33 cellular contexts compared by ENCODE assay signal in genomic region chr6:166820483-166820882, GRCh38.
"Had no signal": no experiment of that assay in that cellular context is flagged by ENCODE, and none has a peak within 500 bp of the region (broad histone marks: within the 10 kb centered on the region; RNA-seq: fewer than 3 reads in every experiment).

No MANE protein-coding gene starts in this region.

- DNase-seq: activated effector memory CD4-positive, alpha-beta T cell treated with anti-CD3 and anti-CD28 coated beads, Interleukin-2, amount 50 U/mL, for 16 hours; activated effector memory CD4-positive, alpha-beta T cell treated with Interleukin-2 at 50 U/mL for 16 hours; activated gamma-delta T cell; activated gamma-delta T cell treated with Interleukin-2 at 50 U/mL for 16 hours; activated naive CD4-positive, alpha-beta T cell; activated naive CD4-positive, alpha-beta T cell treated with anti-CD3 and anti-CD28 coated beads for 36 hours; activated naive CD4-positive, alpha-beta T cell treated with anti-CD3 and anti-CD28 coated beads, Interleukin-2, amount 10 ng/mL, durations not matched to agents 7 days and 5 days; activated naive CD4-positive, alpha-beta T cell treated with anti-CD3 and anti-CD28 coated beads, Interleukin-2, amount 50 U/mL, for 16 hours; activated naive CD4-positive, alpha-beta T cell treated with Interleukin-2 at 50 U/mL for 16 hours; activated naive CD8-positive, alpha-beta T cell treated with anti-CD3 and anti-CD28 coated beads for 36 hours; activated naive CD8-positive, alpha-beta T cell treated with anti-CD3 and anti-CD28 coated beads, Interleukin-2, amount 10 ng/mL, durations not matched to agents 7 days and 5 days; activated naive CD8-positive, alpha-beta T cell treated with anti-CD3 and anti-CD28 coated beads, Interleukin-2, amount 50 U/mL, for 24 hours; activated T-cell treated with anti-CD3 and anti-CD28 coated beads, Interleukin-2, amount 50 U/mL, for 24 hours; activated T-cell treated with anti-CD3 and anti-CD28 coated beads, Interleukin-2, amount 50 U/mL, for 4 hours; activated T-cell treated with anti-CD3 and anti-CD28 coated beads, Interleukin-2, amount 50 U/mL, for 48 hours; activated T-cell treated with anti-CD3 and anti-CD28 coated beads, Interleukin-2, amount 50 U/mL, for 72 hours; adrenal gland; amniotic stem cell; amygdala; anterior cingulate cortex; aorta; body of pancreas; brain microvascular endothelial cell; caudate nucleus; central memory CD4-positive, alpha-beta T cell; cerebellar nuclear complex had no signal

- H3K9me3 ChIP-seq: adrenal gland, ascending aorta, body of pancreas, breast epithelium had no signal

- H3K4me1 ChIP-seq: adrenal gland, ascending aorta, body of pancreas, breast epithelium had no signal

- H3K4me3 ChIP-seq: adrenal gland, ascending aorta, body of pancreas, breast epithelium, cardiac muscle cell had no signal

- H3K27ac ChIP-seq: adrenal gland, ascending aorta, body of pancreas, brain microvascular endothelial cell, breast epithelium, cardiac muscle cell had no signal

- FAIRE-seq: astrocyte, bronchial epithelial cell had no signal

- H3K36me3 ChIP-seq: adrenal gland, ascending aorta, brain microvascular endothelial cell, breast epithelium, cardiac muscle cell had no signal

- ATAC-seq: activated naive CD4-positive, alpha-beta T cell treated with anti-CD3 and anti-CD28 coated beads, Interleukin-2, amount 50 U/mL, for 72 hours; activated naive CD8-positive, alpha-beta T cell treated with anti-CD3 and anti-CD28 coated beads, Interleukin-2, amount 50 U/mL, for 24 hours; activated T-cell treated with anti-CD3 and anti-CD28 coated beads, Interleukin-2, amount 50 U/mL, for 4 hours; activated T-cell treated with anti-CD3 and anti-CD28 coated beads, Interleukin-2, amount 50 U/mL, for 72 hours; activated T-helper 17 cell treated with anti-CD3 and anti-CD28 coated beads, Interleukin-2, amount 50 U/mL, for 72 hours; body of pancreas had no signal

- H3K27me3 ChIP-seq: adrenal gland, ascending aorta, body of pancreas, brain microvascular endothelial cell, breast epithelium, cardiac muscle cell had no signal
